10 cellular contexts compared by ENCODE assay signal in genomic region chr12:95836185-95836609, GRCh38. TPM values are rescaled to one million over a fixed set of nuclear protein-coding genes. Genes with fewer than 3 reads are reported as not detected.
A peak's percentile ranks its signal among the peaks of the same experiment; 100 is the strongest.
DNase-seq lines count a peak whose midpoint lies in the region; ATAC-seq and TF ChIP-seq lines count a peak whose summit lies in the region.
"Had no signal": no experiment of that assay in that cellular context is flagged by ENCODE, and none has a peak within 500 bp of the region (broad histone marks: within the 10 kb centered on the region; RNA-seq: fewer than 3 reads in every experiment).

No MANE protein-coding gene starts in this region.

- H3K4me3 ChIP-seq in HCT116 (replicated peaks in 1 of 2; ENCODE audit: low read depth in 1 of 2, low read length in 2 of 2) (no peak overlapping the region), mammary epithelial cell (replicated peaks in 1 of 3; ENCODE audit: insufficient read depth in 1 of 3, low read depth in 2 of 3, low read length in 3 of 3) (no peak overlapping the region), endodermal cell (ENCODE audit: low read length) (no peak overlapping the region)

- H2AFZ ChIP-seq in HCT116 (ENCODE audit: low read depth, low read length, poor library complexity, severe bottlenecking), result peak overlapping the region; percentile 19
- peak overlapping the region; percentile 74 for H2AFZ ChIP-seq in mammary epithelial cell (ENCODE audit: low read depth, low read length)

- DNase-seq in HCT116 (ENCODE audit: low read depth, low spot score) (no peak), NCI-H345 (lab: John Stamatoyannopoulos, UW) (peak; percentile 50), mammary epithelial cell (peak; percentile 80), renal cortical epithelial cell (ENCODE audit: low read depth) (peak; percentile 80), endodermal cell (no peak), cerebellar nuclear complex (lab: John Stamatoyannopoulos, UW) (no peak)
- DNase-seq: natural killer cell had no signal

- TF ChIP-seq CTCF in HCT116 (IDR thresholded peaks at IDR 0.05 in 2 of 3, conservative IDR thresholded peaks at IDR 0.05 in 1 of 3; ENCODE audit: borderline replicate concordance in 1 of 3, insufficient read depth in 1 of 3, low read depth in 2 of 3, low read length in 2 of 3), result no peak
- TF ChIP-seq CTCF in mammary epithelial cell (conservative IDR thresholded peaks at IDR 0.05 in 1 of 2, IDR thresholded peaks at IDR 0.05 in 1 of 2; ENCODE audit: extremely low read depth in 1 of 2, insufficient read depth in 1 of 2, low read depth in 1 of 2, low read length in 2 of 2), result no peak
- TF ChIP-seq CTCF in endodermal cell (conservative IDR thresholded peaks at IDR 0.05), result no peak

- H3K27me3 ChIP-seq in HCT116 (ENCODE audit: insufficient read depth, low read length), result no peaks in the 10 kb centered on the region
- peaks cover 18% of the 10 kb centered on the region for H3K27me3 ChIP-seq in mammary epithelial cell (ENCODE audit: insufficient read depth, low read length)
- H3K27me3 ChIP-seq in endodermal cell (ENCODE audit: control insufficient read depth, insufficient read depth, low read length, poor library complexity, severe bottlenecking), result no peaks in the 10 kb centered on the region

- RAD21 ChIA-PET in HCT116 (lab: Charles Lee; ENCODE audit: low non-redundant PET in 1 of 2, low total read pairs in 2 of 2, uncharacterized antibody in 2 of 2, unreplicated experiment in 2 of 2), result interaction anchor here in 1 of 2 experiments (1.4 kb wide), 1 partner anchor 249 kb away, joined by 4 read pairs; no protein-coding TSS in a partner anchor

- dilution Hi-C loops in mammary epithelial cell (cut with HindIII; ENCODE audit: low sequenced_read_pairs), result loop anchor here (25.0 kb wide), 1 partner anchor 224 kb away; no protein-coding TSS in a partner anchor

- intact Hi-C loops in HCT116 (cut with micrococcal nuclease) (no loop called here), mammary epithelial cell (cut with micrococcal nuclease) (no loop called here)

- no TSS peak for BruUV-seq in HCT116 (replicated peaks; lab: Mats Ljungman, UMichigan)
- BruUV-seq in mammary epithelial cell (replicated peaks; lab: Mats Ljungman, UMichigan), result no TSS peak

- no peak for TF ChIP-seq POLR2A in HCT116 (IDR thresholded peaks at IDR 0.05; ENCODE audit: borderline replicate concordance, extremely low read depth, insufficient read depth, insufficient read length)

- H3K4me3 Mint-ChIP-seq in endodermal cell, result no peak overlapping the region
- H3K4me3 Mint-ChIP-seq in stimulated activated memory B cell treated with anti-CD40 and anti-IgM and Interleukin-4, amounts not matched to agents 10 μg/mL and 1 μg/mL and 100 μg/mL, for 72 hours, result no peak overlapping the region
- H3K4me3 Mint-ChIP-seq: dendritic cell treated with granulocyte-macrophage colony-stimulating factor and Interleukin-4, amounts not matched to agents 40 ng/mL and 50 ng/mL, for 4 days; natural killer cell had no signal

- POLR2A ChIA-PET in HCT116 (lab: Charles Lee), result no interaction called here

- H4K20me1 ChIP-seq in HCT116 (ENCODE audit: insufficient read depth) (no peaks in the 10 kb centered on the region), mammary epithelial cell (ENCODE audit: insufficient read depth, low read length) (peaks cover 3% of the 10 kb centered on the region)

- H3K9me3 ChIP-seq in HCT116 (ENCODE audit: control insufficient read depth in 1 of 2, insufficient read depth in 1 of 2, low read depth in 1 of 2, low read length in 2 of 2) (no peaks in the 10 kb centered on the region), mammary epithelial cell (replicated peaks; ENCODE audit: insufficient read depth, low read length) (no peaks in the 10 kb centered on the region), endodermal cell (ENCODE audit: control insufficient read depth, low read length) (no peaks in the 10 kb centered on the region)

- H3K27me3 Mint-ChIP-seq in endodermal cell (ENCODE audit: insufficient read depth), result peaks cover 6% of the 10 kb centered on the region
- H3K27me3 Mint-ChIP-seq in stimulated activated memory B cell treated with anti-CD40 and anti-IgM and Interleukin-4, amounts not matched to agents 10 μg/mL and 1 μg/mL and 100 μg/mL, for 72 hours, result peaks cover 17% of the 10 kb centered on the region

- no peaks in the 10 kb centered on the region for H3K9me2 ChIP-seq in HCT116 (ENCODE audit: insufficient read depth)

- no peaks in the 10 kb centered on the region for H3K36me3 Mint-ChIP-seq in endodermal cell (ENCODE audit: low read depth)
- no peaks in the 10 kb centered on the region for H3K36me3 Mint-ChIP-seq in stimulated activated memory B cell treated with anti-CD40 and anti-IgM and Interleukin-4, amounts not matched to agents 10 μg/mL and 1 μg/mL and 100 μg/mL, for 72 hours
- H3K36me3 Mint-ChIP-seq: natural killer cell had no signal

- H3K36me3 ChIP-seq in HCT116 (ENCODE audit: control insufficient read depth in 1 of 2, insufficient read depth in 2 of 2, low read length in 2 of 2) (no peaks in the 10 kb centered on the region), mammary epithelial cell (ENCODE audit: insufficient read depth, low read length) (no peaks in the 10 kb centered on the region), endodermal cell (ENCODE audit: control insufficient read depth, insufficient read depth, low read length) (no peaks in the 10 kb centered on the region)

- no peaks in the 10 kb centered on the region for H3K9me3 Mint-ChIP-seq in endodermal cell
- no peaks in the 10 kb centered on the region for H3K9me3 Mint-ChIP-seq in stimulated activated memory B cell treated with anti-CD40 and anti-IgM and Interleukin-4, amounts not matched to agents 10 μg/mL and 1 μg/mL and 100 μg/mL, for 72 hours
- H3K9me3 Mint-ChIP-seq: dendritic cell treated with granulocyte-macrophage colony-stimulating factor and Interleukin-4, amounts not matched to agents 40 ng/mL and 50 ng/mL, for 4 days; natural killer cell had no signal

- peak overlapping the region; percentile 27 for H3K4me2 ChIP-seq in HCT116 (ENCODE audit: low read length)
- peak overlapping the region; percentile 51 for H3K4me2 ChIP-seq in mammary epithelial cell (ENCODE audit: insufficient read depth, low read depth, low read length)

- H3K4me1 Mint-ChIP-seq in endodermal cell, result peaks cover 11% of the 10 kb centered on the region
- peaks cover 7% of the 10 kb centered on the region for H3K4me1 Mint-ChIP-seq in stimulated activated memory B cell treated with anti-CD40 and anti-IgM and Interleukin-4, amounts not matched to agents 10 μg/mL and 1 μg/mL and 100 μg/mL, for 72 hours
- H3K4me1 Mint-ChIP-seq: natural killer cell had no signal

- H3K9ac ChIP-seq in HCT116 (ENCODE audit: low read length), result no peak overlapping the region
- no peak overlapping the region for H3K9ac ChIP-seq in mammary epithelial cell (ENCODE audit: insufficient read depth, low read length)
- no peak overlapping the region for H3K9ac ChIP-seq in endodermal cell (ENCODE audit: extremely low read depth, low read length, poor library complexity, severe bottlenecking)

- WGBS in mammary epithelial cell (ENCODE audit: low coverage, missing lambda C conversion rate), result 9% methylated on average over 3 of the region's 3 CpGs
- WGBS in endodermal cell (ENCODE audit: insufficient coverage in 1 of 2, insufficient read length in 1 of 2), 2 experiments, result 79 to 86% methylated on average over 2 to 3 of the region's 3 CpGs

- H3K4me1 ChIP-seq in HCT116 (ENCODE audit: control insufficient read depth in 1 of 2, insufficient read depth in 2 of 2, low read length in 2 of 2), result peaks cover 7 to 26% of the 10 kb centered on the region in 2 experiments; a peak in 3 of 4 replicates
- peaks cover 15% of the 10 kb centered on the region for H3K4me1 ChIP-seq in mammary epithelial cell (ENCODE audit: insufficient read depth, low read length)
- no peaks in the 10 kb centered on the region for H3K4me1 ChIP-seq in endodermal cell (ENCODE audit: control insufficient read depth, insufficient read depth, low read length)

- ATAC-seq in HCT116 (peak; percentile 41), GM19463 (IDR thresholded peaks at IDR 0.05; ENCODE audit: unreplicated experiment) (no peak)
- ATAC-seq in stimulated activated memory B cell treated with anti-CD40 and anti-IgM and Interleukin-4, amounts not matched to agents 10 μg/mL and 1 μg/mL and 100 μg/mL, for 72 hours, result no peak
- ATAC-seq: natural killer cell had no signal

- H3K79me2 ChIP-seq in HCT116 (ENCODE audit: insufficient read depth, low read length), result no peaks in the 10 kb centered on the region
- H3K79me2 ChIP-seq in mammary epithelial cell (ENCODE audit: insufficient read depth, low read length), result no peaks in the 10 kb centered on the region

- CTCF ChIA-PET in HCT116 (lab: Charles Lee), result no interaction called here
- CTCF ChIA-PET in mammary epithelial cell (lab: Charles Lee; ENCODE audit: low non-redundant PET), result no interaction called here

- no peak for TF ChIP-seq RAD21 in HCT116 (IDR thresholded peaks at IDR 0.05; ENCODE audit: low read depth)

- H3K27ac Mint-ChIP-seq in endodermal cell, result no peak overlapping the region
- H3K27ac Mint-ChIP-seq in stimulated activated memory B cell treated with anti-CD40 and anti-IgM and Interleukin-4, amounts not matched to agents 10 μg/mL and 1 μg/mL and 100 μg/mL, for 72 hours, result no peak overlapping the region
- H3K27ac Mint-ChIP-seq: dendritic cell treated with granulocyte-macrophage colony-stimulating factor and Interleukin-4, amounts not matched to agents 40 ng/mL and 50 ng/mL, for 4 days; natural killer cell had no signal

- H3K27ac ChIP-seq in HCT116 (ENCODE audit: low read depth, low read length), result no peak overlapping the region
- no peak overlapping the region for H3K27ac ChIP-seq in mammary epithelial cell (ENCODE audit: insufficient read depth, low read depth, low read length)
- H3K27ac ChIP-seq in endodermal cell (ENCODE audit: low read depth, low read length), result no peak overlapping the region

- in situ Hi-C loops in mammary epithelial cell (cut with MboI; ENCODE audit: low sequenced_read_pairs in 2 of 2), result no loop called here

RNA-seq across cellular contexts. Expression of gene SNRPF, which starts 22.6 kb away (rescaled TPM):
- 56.3 TPM for total RNA-seq in HCT116 (2021; ENCODE audit: unreplicated experiment)
- 77.5 and 113 TPM in 2 replicates for polyA plus RNA-seq in HCT116 (2012)
- total RNA-seq in mammary epithelial cell, result 10 to 100 TPM in 1 of 2 donors, 1 to 10 TPM in 1; 5.5 to 33.7 TPM
- 32.5 TPM for polyA plus RNA-seq in mammary epithelial cell
- 28.7 TPM for polyA minus RNA-seq in mammary epithelial cell
- total RNA-seq in renal cortical epithelial cell, result 8.2 and 12.7 TPM in 2 replicates
- 10 to 100 TPM; 59.6 to 66.5 TPM for total RNA-seq in endodermal cell
- 151 TPM for polyA plus RNA-seq in endodermal cell (2013, experiment 1 of 2)
- polyA plus RNA-seq in endodermal cell (2013, experiment 2 of 2), result 143 TPM

RNA-seq across cellular contexts. Expression of gene NTN4, which starts 45.6 kb away (rescaled TPM):
- total RNA-seq in HCT116 (2021; ENCODE audit: unreplicated experiment), result 4.3 TPM
- polyA plus RNA-seq in HCT116 (2012), result 2.7 and 3.1 TPM in 2 replicates
- total RNA-seq in mammary epithelial cell, result 10 to 100 TPM; 38.6 to 47.2 TPM
- 9.0 TPM for polyA plus RNA-seq in mammary epithelial cell
- polyA minus RNA-seq in mammary epithelial cell, result 8.8 TPM
- total RNA-seq in renal cortical epithelial cell, result 115 and 253 TPM in 2 replicates
- total RNA-seq in endodermal cell, result 10 to 100 TPM; 57.4 to 58.2 TPM
- polyA plus RNA-seq in endodermal cell (2013, experiment 1 of 2), result 14.5 TPM
- polyA plus RNA-seq in endodermal cell (2013, experiment 2 of 2), result 15.6 TPM

Comparison
In these comparisons a context has a peak if more than half of its experiments do, and no peak if none do; other contexts are left out.
1. DNase-seq: peak in NCI-H345 (single experiment), mammary epithelial cell (single experiment) and renal cortical epithelial cell (single experiment); none in HCT116 (single experiment), endodermal cell (single experiment) and cerebellar nuclear complex (0 of 2).